Comparison of ENCODE assay signal across 8 cellular contexts in the genomic region with DNA sequence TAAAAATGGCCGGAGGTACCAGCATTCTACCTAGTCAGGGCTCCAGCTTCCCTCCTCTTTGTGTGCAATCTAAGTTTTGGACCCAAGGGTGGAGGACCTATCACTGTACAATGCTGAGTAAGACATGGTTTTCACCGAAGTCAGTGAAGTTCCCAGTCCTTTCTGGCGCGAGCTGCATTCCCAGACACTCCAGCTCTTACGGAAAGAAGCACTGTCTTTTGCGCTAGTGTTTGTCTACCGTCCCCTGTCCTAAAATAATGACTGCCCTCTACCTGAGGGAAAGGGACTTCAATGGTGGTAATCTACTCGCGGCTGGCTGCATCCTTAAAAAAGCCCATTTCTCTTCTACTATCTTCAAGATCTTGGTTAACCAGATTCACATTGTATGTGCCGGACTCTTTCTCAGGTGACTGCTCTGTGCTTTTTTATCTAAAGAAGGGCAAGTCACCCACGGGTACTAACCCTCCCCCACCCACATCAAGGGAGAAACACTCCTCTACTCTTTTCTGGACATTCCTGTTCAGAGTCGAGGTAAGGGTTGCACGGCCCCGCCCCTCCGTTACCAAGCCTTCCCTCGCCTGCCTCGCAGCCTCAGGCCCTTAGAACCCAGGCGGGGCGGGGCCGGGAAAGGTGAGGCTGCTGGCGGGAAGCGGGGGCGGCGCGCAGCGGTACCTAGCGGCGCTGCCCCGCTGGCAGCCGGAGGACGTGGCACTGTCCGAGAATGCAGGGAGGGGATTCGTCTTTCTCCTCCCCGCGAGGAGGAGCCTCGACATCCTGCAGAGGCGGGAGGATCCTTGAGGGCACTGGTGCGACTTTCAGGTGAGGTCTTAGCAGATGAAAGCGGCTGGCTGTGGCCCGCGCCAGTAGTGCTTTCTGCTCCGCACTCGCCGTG.
A peak's percentile ranks its signal among the peaks of the same experiment; 100 is the strongest.
DNase-seq lines count a peak whose midpoint lies in the region; ATAC-seq, FAIRE-seq and TF ChIP-seq lines count a peak whose summit lies in the region.
"Not testable (repeated sequence)": the region's sequence is repeated elsewhere in the genome, so short reads cannot be mapped to it uniquely, and the experiment has no call there.

No MANE protein-coding gene starts in this region.

- peak; percentile 67 for ATAC-seq in GM21515 (IDR thresholded peaks at IDR 0.05; ENCODE audit: unreplicated experiment)

- H3K23ac ChIP-seq in H1 (ENCODE audit: insufficient read length); mesendoderm (ENCODE audit: low read length): not testable (repeated sequence)

- peak overlapping the region in 3 of 4 experiments; percentile 49 to 69 (median 51); a peak in 5 of 7 replicates for H3K9ac ChIP-seq in H1 (replicated peaks in 1 of 4; ENCODE audit: extremely low read depth in 1 of 4, low read depth in 3 of 4, low read length in 3 of 4)
- H3K9ac ChIP-seq in mesendoderm (ENCODE audit: low read length), result peak overlapping the region; percentile 59

- H4K5ac ChIP-seq in H1 (ENCODE audit: insufficient read length, low read depth, low read length), result peak overlapping the region; percentile 94
- not testable (repeated sequence) for H4K5ac ChIP-seq in mesendoderm (ENCODE audit: low read length)

- not testable (repeated sequence) for H3K23me2 ChIP-seq in H1 (ENCODE audit: low read depth, low read length)

- not testable (repeated sequence) for H2BK12ac ChIP-seq in H1 (ENCODE audit: low read depth, low read length)

- peak overlapping the region; percentile 60 to 72 for H3K4me2 ChIP-seq in H1 (ENCODE audit: insufficient read depth in 1 of 2, low read depth in 2 of 2, low read length in 2 of 2)
- H3K4me2 ChIP-seq in mesendoderm (ENCODE audit: low read length), result not testable (repeated sequence)

- H4K91ac ChIP-seq in H1 (replicated peaks; ENCODE audit: insufficient read length, low read length), result not testable (repeated sequence)

- FAIRE-seq in H1 (lab: Jason Lieb, UNC), result not testable (repeated sequence)

- H3K27me3 ChIP-seq in H1 (replicated peaks in 1 of 4; ENCODE audit: control insufficient read depth in 3 of 4, extremely low read depth in 1 of 4, insufficient read depth in 3 of 4, low read length in 3 of 4); mesendoderm (ENCODE audit: insufficient read depth, low read length, poor library complexity): not testable (repeated sequence)

- 0 out of 2 replicates have a peak overlapping the region, but pooled peaks have one; percentile 85 for H4K8ac ChIP-seq in H1 (ENCODE audit: extremely low read depth, insufficient read depth, low read length)
- H4K8ac ChIP-seq in mesendoderm (ENCODE audit: low read depth, low read length), result not testable (repeated sequence)

- not testable (repeated sequence) for H3K4ac ChIP-seq in H1 (replicated peaks; ENCODE audit: insufficient read length, low read depth, low read length); mesendoderm (ENCODE audit: low read depth, low read length)

- peak overlapping the region; percentile 87 for H2AFZ ChIP-seq in H1 (ENCODE audit: low read length)

- H3K79me1 ChIP-seq in H1 (ENCODE audit: low read depth, low read length); mesendoderm (ENCODE audit: low read length): not testable (repeated sequence)

- H3K9me3 ChIP-seq in H1 (ENCODE audit: insufficient read depth in 2 of 2, low read depth in 1 of 2, low read length in 1 of 2), result not testable (repeated sequence)

- CTCF ChIA-PET in H1 (lab: Charles Lee; ENCODE audit: partially characterized antibody), result not testable (repeated sequence)

- not testable (repeated sequence) for H2BK5ac ChIP-seq in H1 (ENCODE audit: low read depth, low read length); mesendoderm (ENCODE audit: low read length)

- not testable (repeated sequence) for H2AK5ac ChIP-seq in H1 (ENCODE audit: low read depth, low read length); mesendoderm (ENCODE audit: low read length)

- not testable (repeated sequence) for H2BK20ac ChIP-seq in H1 (ENCODE audit: low read length)

- H2BK15ac ChIP-seq in H1 (ENCODE audit: low read length); mesendoderm (replicated peaks; ENCODE audit: low read depth): not testable (repeated sequence)

- not testable (repeated sequence) for H3K79me2 ChIP-seq in H1 (ENCODE audit: control insufficient read depth in 1 of 2, insufficient read depth in 2 of 2, low read length in 2 of 2); mesendoderm (ENCODE audit: control insufficient read depth, insufficient read depth, low read length)

- DNase-seq in CD1c-positive myeloid dendritic cell (ENCODE audit: extremely low spot score) (peak; percentile 68), HT1080 (ENCODE audit: low read depth) (peak; percentile 86), NOMO-1 treated with dmso at 0.1 percent for 144 hours (lab: John Stamatoyannopoulos, UW; ENCODE audit: unreplicated experiment) (peak; percentile 23), H1 (ENCODE audit: low read depth in 1 of 2, low spot score in 2 of 2) (peak; percentile 78 to 86), mesendoderm (peak; percentile 97)
- DNase-seq in activated CD8-positive, alpha-beta memory T cell treated with anti-CD3 and anti-CD28 coated beads for 48 hours (ENCODE audit: low read depth in 2 of 3, low spot score in 2 of 3), result peak; percentile 22 to 54 (median 26)
- DNase-seq in stimulated activated CD4-positive, alpha-beta T cell treated with anti-CD3 and anti-CD28 coated beads, TNF-alpha, amount 100 ng/mL, for 1 hour (ENCODE audit: low read depth in 3 of 3, low spot score in 1 of 3), result peak; percentile 29 to 40 (median 36)

- WGBS in H1 (ENCODE audit: extremely low coverage in 1 of 2, insufficient coverage in 1 of 2, insufficient read length in 1 of 2, insufficient replicate concordance in 2 of 2, low coverage in 1 of 2, low lambda C conversion rate in 2 of 2, missing lambda C conversion rate in 1 of 2), 2 experiments, result 22% methylated on average over 10 of the region's 44 CpGs; no CpG with 5 or more reads in 1 of the 2 experiments
- no CpG with 5 or more reads among the region's 44 CpGs for WGBS in mesendoderm (ENCODE audit: extremely low coverage, insufficient coverage, low lambda C conversion rate)

- not testable (repeated sequence) for H3K56ac ChIP-seq in H1 (replicated peaks; ENCODE audit: insufficient read length, low read depth, low read length)
- H3K56ac ChIP-seq in mesendoderm (ENCODE audit: low read length), result peak overlapping the region; percentile 64

- H3K4me3 ChIP-seq in H1 (ENCODE audit: extremely low read depth in 1 of 4, insufficient read depth in 2 of 4, low read depth in 3 of 4, low read length in 4 of 4), result peak overlapping the region; percentile 49 to 66 (median 52)
- H3K4me3 ChIP-seq in mesendoderm (ENCODE audit: low read length), result not testable (repeated sequence)

- H3K18ac ChIP-seq in H1 (ENCODE audit: extremely low read depth, low read length); mesendoderm (ENCODE audit: low read length): not testable (repeated sequence)

- TF ChIP-seq POLR2A in H1 (IDR thresholded peaks at IDR 0.05; ENCODE audit: control extremely low read depth in 1 of 2, low read depth in 2 of 2, low read length in 2 of 2), result peak; percentile 28 to 53; a peak in 1 of 3 replicates

- not testable (repeated sequence) for TF ChIP-seq EP300 in H1 (IDR thresholded peaks at IDR 0.05; ENCODE audit: borderline replicate concordance in 1 of 2, low read depth in 2 of 2, low read length in 2 of 2)

- H3K14ac ChIP-seq in H1 (ENCODE audit: insufficient read length), result not testable (repeated sequence)

- not testable (repeated sequence) for H2BK120ac ChIP-seq in H1 (replicated peaks; ENCODE audit: low read depth, low read length); mesendoderm (ENCODE audit: low read depth, low read length)

- H3K4me1 ChIP-seq in H1 (replicated peaks in 1 of 4; ENCODE audit: control insufficient read depth in 3 of 4, insufficient read depth in 4 of 4, low read length in 3 of 4); mesendoderm (ENCODE audit: control insufficient read depth, low read depth, low read length): not testable (repeated sequence)

- H4K20me1 ChIP-seq in H1 (replicated peaks in 1 of 2; ENCODE audit: control insufficient read depth in 1 of 2, insufficient read depth in 2 of 2, low read length in 2 of 2), result not testable (repeated sequence)

- TF ChIP-seq CTCF in H1 (IDR thresholded peaks at IDR 0.05; ENCODE audit: control extremely low read depth in 1 of 3, insufficient read depth in 1 of 3, low read depth in 1 of 3, low read length in 3 of 3), result not testable (repeated sequence)

- not testable (repeated sequence) for TF ChIP-seq RAD21 in H1 (IDR thresholded peaks at IDR 0.05 in 1 of 2, conservative IDR thresholded peaks at IDR 0.05 in 1 of 2; ENCODE audit: low read depth in 2 of 2, low read length in 2 of 2)

- H3K36me3 ChIP-seq in H1 (ENCODE audit: control insufficient read depth in 2 of 4, insufficient read depth in 4 of 4, low read length in 3 of 4); mesendoderm (ENCODE audit: control insufficient read depth, insufficient read depth, low read length): not testable (repeated sequence)

- POLR2A ChIA-PET in H1 (lab: Charles Lee; ENCODE audit: partially characterized antibody), result not testable (repeated sequence)

- peak overlapping the region; percentile 83; the same call in 1 of the 2 replicates for H3K27ac ChIP-seq in H1 (ENCODE audit: low read depth, low read length)
- peak overlapping the region; percentile 70 for H3K27ac ChIP-seq in mesendoderm (ENCODE audit: low read depth, low read length)

TF ChIP-seq in H1, 55 proteins besides CTCF, POLR2A, EP300 and RAD21:
- TF ChIP-seq PHF8 (conservative IDR thresholded peaks at IDR 0.05; ENCODE audit: low read depth, low read length) (peak; percentile 60; the same call in 1 of the 2 replicates), POLR2AphosphoS5 (IDR thresholded peaks at IDR 0.05; ENCODE audit: low read depth, low read length) (peak; percentile 60; the same call in 1 of the 2 replicates)
TF ChIP-seq in H1: peak in this region for 2; not testable (repeated sequence) for 53.

Comparison
In these comparisons a context has a peak if more than half of its experiments do, and no peak if none do; other contexts are left out.
1. DNase-seq: peak in every context shown above with its lines; median percentile 97 in mesendoderm; 86 in HT1080; 82 in H1; 68 in CD1c-positive myeloid dendritic cell; 36 in stimulated activated CD4-positive, alpha-beta T cell treated with anti-CD3 and anti-CD28 coated beads, TNF-alpha, amount 100 ng/mL, for 1 hour; 26 in activated CD8-positive, alpha-beta memory T cell treated with anti-CD3 and anti-CD28 coated beads for 48 hours; 23 in NOMO-1 treated with dmso at 0.1 percent for 144 hours.